Comparison of ENCODE assay signal across 11 cellular contexts in genomic region chr1:152735648-152736047, GRCh38. TPM values are rescaled to one million over a fixed set of nuclear protein-coding genes. Genes with fewer than 3 reads are reported as not detected.
A peak's percentile ranks its signal among the peaks of the same experiment; 100 is the strongest.
DNase-seq lines count a peak whose midpoint lies in the region; ATAC-seq and TF ChIP-seq lines count a peak whose summit lies in the region.
"Had no signal": no experiment of that assay in that cellular context is flagged by ENCODE, and none has a peak within 500 bp of the region (broad histone marks: within the 10 kb centered on the region; RNA-seq: fewer than 3 reads in every experiment).

No MANE protein-coding gene starts in this region.

- no peak overlapping the region for H3K23ac ChIP-seq in mesendoderm (ENCODE audit: low read length)

- no peak overlapping the region for H3K4me3 ChIP-seq in mesendoderm (ENCODE audit: low read length)

- no peaks in the 10 kb centered on the region for H3K79me1 ChIP-seq in mesendoderm (ENCODE audit: low read length)

- no CpG with 5 or more reads among the region's 1 CpG for WGBS in mesendoderm (ENCODE audit: extremely low coverage, insufficient coverage, low lambda C conversion rate)

- H3K27me3 ChIP-seq in mesendoderm (ENCODE audit: insufficient read depth, low read length, poor library complexity): no peaks in the 10 kb centered on the region

- no peaks in the 10 kb centered on the region for H3K36me3 ChIP-seq in mesendoderm (ENCODE audit: control insufficient read depth, insufficient read depth, low read length)

- no peak overlapping the region for H4K5ac ChIP-seq in mesendoderm (ENCODE audit: low read length)

- TF ChIP-seq RAD21 in Ishikawa (IDR thresholded peaks at IDR 0.05; ENCODE audit: low read depth): peak; percentile 9; the same call in 1 of the 2 replicates

- H2AK5ac ChIP-seq in mesendoderm (ENCODE audit: low read length): no peak overlapping the region

- no peak overlapping the region for H2BK5ac ChIP-seq in mesendoderm (ENCODE audit: low read length)

- ATAC-seq in SK-N-SH treated with all-trans-retinoic acid at 6 μM for 48 hours (peak; percentile 48; the same call in 1 of the 3 replicates), HG03571 (IDR thresholded peaks at IDR 0.05; ENCODE audit: unreplicated experiment) (no peak)

- H2BK120ac ChIP-seq in mesendoderm (ENCODE audit: low read depth, low read length): no peak overlapping the region

- no peak overlapping the region for H3K27ac ChIP-seq in mesendoderm (ENCODE audit: low read depth, low read length)

- H2BK15ac ChIP-seq in mesendoderm (replicated peaks; ENCODE audit: low read depth): no peak overlapping the region

- no peak for TF ChIP-seq EP300 in Ishikawa (IDR thresholded peaks at IDR 0.05; ENCODE audit: borderline replicate concordance)

- H3K9ac ChIP-seq in mesendoderm (ENCODE audit: low read length): no peak overlapping the region

- no peaks in the 10 kb centered on the region for H3K79me2 ChIP-seq in mesendoderm (ENCODE audit: control insufficient read depth, insufficient read depth, low read length)

- no peaks in the 10 kb centered on the region for H3K4me1 ChIP-seq in mesendoderm (ENCODE audit: control insufficient read depth, low read depth, low read length)

- no peak overlapping the region for H3K56ac ChIP-seq in mesendoderm (ENCODE audit: low read length)

- no peak overlapping the region for H4K8ac ChIP-seq in mesendoderm (ENCODE audit: low read depth, low read length)

- H3K4ac ChIP-seq in mesendoderm (ENCODE audit: low read depth, low read length): no peak overlapping the region

- no peak overlapping the region for H3K4me2 ChIP-seq in mesendoderm (ENCODE audit: low read length)

- DNase-seq in DMS53 (lab: John Stamatoyannopoulos, UW): peak; percentile 4
- DNase-seq in DMS53 treated with DMSO at 0.1 percent for 48 hours (lab: John Stamatoyannopoulos, UW; ENCODE audit: unreplicated experiment): no peak
- peak; percentile 1 for DNase-seq in mesendoderm
- DNase-seq in AML-193 (lab: John Stamatoyannopoulos, UW): no peak
- DNase-seq in NCI-H1105 (lab: John Stamatoyannopoulos, UW): no peak
- DNase-seq: 8988T; activated B cell treated with CpG ODN at 0.5 μM for 24 hours; activated naive CD4-positive, alpha-beta T cell had no signal

- H3K18ac ChIP-seq in mesendoderm (ENCODE audit: low read length): no peak overlapping the region

TF ChIP-seq in Ishikawa, 13 proteins besides CTCF, POLR2A, EP300 and RAD21:
- TF ChIP-seq CREB1 (IDR thresholded peaks at IDR 0.05; ENCODE audit: low read depth) (no peak), TEAD4 (IDR thresholded peaks at IDR 0.05) (no peak), ZBTB7A (IDR thresholded peaks at IDR 0.05; ENCODE audit: low read depth) (no peak), FOXM1 (IDR thresholded peaks at IDR 0.05; ENCODE audit: borderline replicate concordance, low read depth) (no peak), YY1 (IDR thresholded peaks at IDR 0.05; ENCODE audit: low read depth) (no peak), REST (IDR thresholded peaks at IDR 0.05; ENCODE audit: low read depth) (no peak), EGR1 (IDR thresholded peaks at IDR 0.05) (no peak), USF1 (IDR thresholded peaks at IDR 0.05) (no peak), TCF12 (IDR thresholded peaks at IDR 0.05; ENCODE audit: low read depth) (no peak), TAF1 (IDR thresholded peaks at IDR 0.05; ENCODE audit: low read depth) (no peak), CEBPB (IDR thresholded peaks at IDR 0.05) (no peak)

TF ChIP-seq in SK-N-SH treated with all-trans-retinoic acid at 6 μM for 48 hours, 23 proteins besides CTCF, POLR2A, EP300 and RAD21:
- TF ChIP-seq ZNF565 (CRISPR knock-in tag; conservative IDR thresholded peaks at IDR 0.05; ENCODE audit: low read depth): no peak
- no peak for TF ChIP-seq ZC3H10 (CRISPR knock-in tag; IDR thresholded peaks at IDR 0.05)
- no peak for TF ChIP-seq PATZ1 (CRISPR knock-in tag; IDR thresholded peaks at IDR 0.05; ENCODE audit: borderline replicate concordance)

RNA-seq across cellular contexts. Expression of gene KPRP, which starts 22.2 kb away (rescaled TPM):
- polyA plus RNA-seq in mesendoderm (2013, experiment 1 of 2): not detected
- polyA plus RNA-seq in mesendoderm (2013, experiment 2 of 2): not detected

RNA-seq across cellular contexts. Expression of gene LCE4A, which starts 27.7 kb away (rescaled TPM):
- not detected for polyA plus RNA-seq in mesendoderm (2013, experiment 1 of 2)
- not detected for polyA plus RNA-seq in mesendoderm (2013, experiment 2 of 2)

RNA-seq across cellular contexts. Expression of gene LCE2A, which starts 37.5 kb away (rescaled TPM):
- not detected for polyA plus RNA-seq in mesendoderm (2013, experiment 1 of 2)
- polyA plus RNA-seq in mesendoderm (2013, experiment 2 of 2): not detected

RNA-seq across cellular contexts. Expression of gene LCE1F, which starts 39.3 kb away (rescaled TPM):
- not detected for polyA plus RNA-seq in mesendoderm (2013, experiment 1 of 2)
- polyA plus RNA-seq in mesendoderm (2013, experiment 2 of 2): not detected

RNA-seq across cellular contexts. Expression of gene LCE2B, which starts 49.7 kb away (rescaled TPM):
- not detected for polyA plus RNA-seq in mesendoderm (2013, experiment 1 of 2)
- not detected for polyA plus RNA-seq in mesendoderm (2013, experiment 2 of 2)

Comparison
In these comparisons a context has a peak if more than half of its experiments do, and no peak if none do; other contexts are left out.
1. DNase-seq: peak in DMS53 (single experiment) and mesendoderm (single experiment); none in DMS53 treated with DMSO at 0.1 percent for 48 hours (single experiment), AML-193 (0 of 2) and NCI-H1105 (single experiment).